8 cellular contexts compared by ENCODE assay signal in the genomic region with DNA sequence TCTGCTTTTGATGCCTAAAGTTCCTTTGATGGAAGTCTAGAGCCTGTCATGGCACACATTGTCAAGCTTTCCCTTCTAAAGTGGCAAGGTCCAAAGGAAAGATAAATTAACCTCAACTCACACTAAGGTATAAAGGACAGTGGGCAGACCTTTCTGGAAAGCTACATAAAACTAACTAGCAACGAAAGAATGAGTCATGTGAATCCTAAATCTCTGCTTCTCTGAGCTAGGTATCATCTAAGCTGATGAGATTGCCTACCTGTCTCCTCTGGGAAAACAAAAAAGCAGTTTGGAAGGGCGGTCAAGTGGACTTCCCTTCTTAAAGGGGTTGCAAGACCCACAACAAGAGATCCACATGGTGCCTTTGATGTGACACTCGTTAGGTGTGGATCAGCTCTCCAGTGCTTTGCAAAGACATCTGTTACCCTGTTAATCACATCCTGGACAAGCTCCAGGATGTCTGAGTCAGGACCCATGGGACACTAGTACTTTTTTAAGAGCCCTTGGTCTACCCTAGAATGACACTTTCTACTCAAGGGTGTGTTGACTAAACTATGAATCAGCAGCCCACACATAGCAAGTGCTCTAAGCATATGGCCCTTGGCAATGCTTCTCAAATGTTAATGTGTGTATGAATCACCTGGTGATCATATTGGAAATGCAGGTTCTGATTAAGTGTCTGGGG.
DNase-seq lines count a peak whose midpoint lies in the region; ATAC-seq lines count a peak whose summit lies in the region.
"Had no signal": no experiment of that assay in that cellular context is flagged by ENCODE, and none has a peak within 500 bp of the region (broad histone marks: within the 10 kb centered on the region; RNA-seq: fewer than 3 reads in every experiment).

No MANE protein-coding gene starts in this region.

- H3K4me3 Mint-ChIP-seq in activated T-helper 1 cell treated with anti-CD3 and anti-CD28 coated beads, Interleukin-12 subunit alpha, Interleukin-12 subunit beta, Interleukin-2, Interleukin-4 antibody, amounts not matched to agents 30 ng/mL and 10 ng/mL and 1 ng/mL, durations not matched to agents 14 hours and 24 hours and 36 hours: no peak overlapping the region

- no peaks in the 10 kb centered on the region for H3K4me1 Mint-ChIP-seq in activated T-helper 1 cell treated with anti-CD3 and anti-CD28 coated beads, Interleukin-12 subunit alpha, Interleukin-12 subunit beta, Interleukin-2, Interleukin-4 antibody, amounts not matched to agents 30 ng/mL and 10 ng/mL and 1 ng/mL, durations not matched to agents 14 hours and 24 hours and 36 hours (ENCODE audit: low read depth)

- peak; percentile 30 for ATAC-seq in HG03108 (IDR thresholded peaks at IDR 0.05; ENCODE audit: unreplicated experiment)

- peaks cover 3% of the 10 kb centered on the region for H3K27me3 Mint-ChIP-seq in activated T-helper 1 cell treated with anti-CD3 and anti-CD28 coated beads, Interleukin-12 subunit alpha, Interleukin-12 subunit beta, Interleukin-2, Interleukin-4 antibody, amounts not matched to agents 30 ng/mL and 10 ng/mL and 1 ng/mL, durations not matched to agents 14 hours and 24 hours and 36 hours (ENCODE audit: insufficient read depth)

- H3K9me3 Mint-ChIP-seq in activated T-helper 1 cell treated with anti-CD3 and anti-CD28 coated beads, Interleukin-12 subunit alpha, Interleukin-12 subunit beta, Interleukin-2, Interleukin-4 antibody, amounts not matched to agents 30 ng/mL and 10 ng/mL and 1 ng/mL, durations not matched to agents 14 hours and 24 hours and 36 hours: no peaks in the 10 kb centered on the region

- H3K36me3 Mint-ChIP-seq in activated T-helper 1 cell treated with anti-CD3 and anti-CD28 coated beads, Interleukin-12 subunit alpha, Interleukin-12 subunit beta, Interleukin-2, Interleukin-4 antibody, amounts not matched to agents 30 ng/mL and 10 ng/mL and 1 ng/mL, durations not matched to agents 14 hours and 24 hours and 36 hours (ENCODE audit: low read depth): no peaks in the 10 kb centered on the region

- DNase-seq in GM04503 (ENCODE audit: low read depth) (peak; percentile 65), SW480 (ENCODE audit: low spot score) (peak; percentile 99), renal cortical epithelial cell (ENCODE audit: low read depth) (peak; percentile 100), posterior vena cava (ENCODE audit: low spot score) (no peak), T-helper 9 cell (no peak)
- no peak for DNase-seq in activated T-helper 1 cell treated with anti-CD3 and anti-CD28 coated beads, Interleukin-12 subunit alpha, Interleukin-12 subunit beta, Interleukin-2, Interleukin-4 antibody, amounts not matched to agents 30 ng/mL and 10 ng/mL and 1 ng/mL, durations not matched to agents 14 hours and 24 hours and 36 hours (ENCODE audit: low spot score)
- DNase-seq: left ventricle myocardium inferior had no signal

- intact Hi-C loops in posterior vena cava (cut with DNase I): no loop called here
- intact Hi-C loops in activated T-helper 1 cell treated with anti-CD3 and anti-CD28 coated beads, Interleukin-12 subunit alpha, Interleukin-12 subunit beta, Interleukin-2, Interleukin-4 antibody, amounts not matched to agents 30 ng/mL and 10 ng/mL and 1 ng/mL, durations not matched to agents 14 hours and 24 hours and 36 hours (cut with micrococcal nuclease): no loop called here

- H3K27ac Mint-ChIP-seq in activated T-helper 1 cell treated with anti-CD3 and anti-CD28 coated beads, Interleukin-12 subunit alpha, Interleukin-12 subunit beta, Interleukin-2, Interleukin-4 antibody, amounts not matched to agents 30 ng/mL and 10 ng/mL and 1 ng/mL, durations not matched to agents 14 hours and 24 hours and 36 hours: no peak overlapping the region

Comparison
In these comparisons a context has a peak if more than half of its experiments do, and no peak if none do; other contexts are left out.
1. DNase-seq: peak in GM04503 (single experiment), SW480 (single experiment) and renal cortical epithelial cell (single experiment); none in posterior vena cava (single experiment), T-helper 9 cell (single experiment) and activated T-helper 1 cell treated with anti-CD3 and anti-CD28 coated beads, Interleukin-12 subunit alpha, Interleukin-12 subunit beta, Interleukin-2, Interleukin-4 antibody, amounts not matched to agents 30 ng/mL and 10 ng/mL and 1 ng/mL, durations not matched to agents 14 hours and 24 hours and 36 hours (single experiment).